Comparison of ENCODE assay signal across 19 cellular contexts in the genomic region with DNA sequence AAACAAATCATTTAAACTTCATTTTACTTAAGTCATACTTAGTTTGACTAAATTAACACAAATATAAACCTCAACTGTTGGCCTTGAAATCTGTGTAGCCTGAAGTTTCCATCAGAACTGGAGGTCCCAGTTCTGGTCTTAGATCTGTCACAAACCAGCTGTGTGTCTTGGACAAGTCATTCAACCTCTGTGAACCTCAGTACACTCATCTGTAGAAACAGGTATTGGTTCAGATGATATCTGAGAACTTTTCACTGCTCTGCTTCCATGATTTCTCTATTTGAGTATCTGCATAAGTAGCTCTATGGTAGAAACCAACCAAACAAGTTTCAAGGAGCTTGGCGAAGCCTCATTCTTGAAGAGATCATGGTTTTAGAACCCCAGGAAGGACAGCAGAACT.
"Had no signal": no experiment of that assay in that cellular context is flagged by ENCODE, and none has a peak within 500 bp of the region (broad histone marks: within the 10 kb centered on the region; RNA-seq: fewer than 3 reads in every experiment).

No MANE protein-coding gene starts in this region.

- ATAC-seq: activated CD8-positive, alpha-beta T cell treated with anti-CD3 and anti-CD28 coated beads for 36 hours; esophagus mucosa; gastroesophageal sphincter; right lobe of liver; WTC11 had no signal

- DNase-seq: activated CD4-positive, alpha-beta T cell treated with anti-CD3 and anti-CD28 coated beads for 4 hours; activated CD8-positive, alpha-beta T cell treated with anti-CD3 and anti-CD28 coated beads for 36 hours; activated effector memory CD4-positive, alpha-beta T cell treated with Interleukin-2 at 50 U/mL for 16 hours; activated naive CD4-positive, alpha-beta T cell treated with anti-CD3 and anti-CD28 coated beads, Interleukin-2, amount 50 U/mL, for 16 hours; activated T-cell treated with anti-CD3 and anti-CD28 coated beads, Interleukin-2, amount 50 U/mL, for 1 hour; cortex of kidney; effector CD4-positive, alpha-beta T cell; heart left ventricle; left ventricle myocardium inferior; mammary epithelial cell; midbrain; right lobe of liver; small intestine; stimulated activated CD4-positive, alpha-beta T cell treated with anti-CD3 and anti-CD28 coated beads, Interleukin-15, amount 100 ng/mL, for 24 hours; stimulated activated CD4-positive, alpha-beta T cell treated with anti-CD3 and anti-CD28 coated beads, Interleukin-4, amount 100 ng/mL, for 1 hour; upper lobe of left lung had no signal
